Comparison of ENCODE assay signal across 18 cellular contexts in genomic region chr5:137894586-137894985, GRCh38. TPM values are rescaled to one million over a fixed set of nuclear protein-coding genes. Genes with fewer than 3 reads are reported as not detected.
DNase-seq lines count a peak whose midpoint lies in the region; ATAC-seq, FAIRE-seq and TF ChIP-seq lines count a peak whose summit lies in the region.
"Had no signal": no experiment of that assay in that cellular context is flagged by ENCODE, and none has a peak within 500 bp of the region (broad histone marks: within the 10 kb centered on the region; RNA-seq: fewer than 3 reads in every experiment).

No MANE protein-coding gene starts in this region.

- H3K4me1 Mint-ChIP-seq in endothelial cell (ENCODE audit: unreplicated experiment), result peaks cover 23% of the 10 kb centered on the region
- H3K4me1 Mint-ChIP-seq in activated CD4-positive, alpha-beta T cell treated with anti-CD3 and anti-CD28 coated beads, Interleukin-2, amount 10 ng/mL, durations not matched to agents 7 days and 5 days, result peaks cover 3% of the 10 kb centered on the region

- no peak for DNase-seq in GM12892 (ENCODE audit: insufficient read length)
- DNase-seq in endothelial cell (ENCODE audit: low spot score), result no peak
- no peak for DNase-seq in activated CD4-positive, alpha-beta T cell treated with anti-CD3 and anti-CD28 coated beads, Interleukin-2, amount 10 ng/mL, durations not matched to agents 7 days and 5 days
- no peak for DNase-seq in left lobe of liver (ENCODE audit: low spot score)
- DNase-seq: Calu3; CD4-positive, CD25-positive, alpha-beta regulatory T cell; DMS 273 treated with DMSO at 0.1 percent for 48 hours; GOT3; H9 had no signal

- no peak for TF ChIP-seq POLR2A in GM12892 (IDR thresholded peaks at IDR 0.05; ENCODE audit: low read depth, low read length)

- POLR2A ChIA-PET in activated CD4-positive, alpha-beta T cell treated with anti-CD3 and anti-CD28 coated beads, Interleukin-2, amount 10 ng/mL, durations not matched to agents 7 days and 5 days (lab: Charles Lee), result no interaction called here

- CTCF ChIA-PET in activated CD4-positive, alpha-beta T cell treated with anti-CD3 and anti-CD28 coated beads, Interleukin-2, amount 10 ng/mL, durations not matched to agents 7 days and 5 days (lab: Charles Lee), result interaction anchor here (0.6 to 1.3 kb wide), 2 partner anchors 12 to 141 kb away, joined by 3 read pairs; no protein-coding TSS in a partner anchor

- H2AFZ ChIP-seq in parathyroid adenoma, result peak overlapping the region; percentile 41

- H3K36me3 ChIP-seq in parathyroid adenoma (ENCODE audit: control insufficient read depth, insufficient read depth, low read length), result no peaks in the 10 kb centered on the region

- H3K4me1 ChIP-seq in parathyroid adenoma, result peaks cover 27% of the 10 kb centered on the region

- H3K4me2 ChIP-seq in parathyroid adenoma (ENCODE audit: low read length), result no peak overlapping the region
- H3K4me2 ChIP-seq: KMS-11 had no signal

- no peaks in the 10 kb centered on the region for H3K9me3 Mint-ChIP-seq in endothelial cell (ENCODE audit: unreplicated experiment)
- no peaks in the 10 kb centered on the region for H3K9me3 Mint-ChIP-seq in activated CD4-positive, alpha-beta T cell treated with anti-CD3 and anti-CD28 coated beads, Interleukin-2, amount 10 ng/mL, durations not matched to agents 7 days and 5 days
- H3K9me3 Mint-ChIP-seq: CD4-positive, CD25-positive, alpha-beta regulatory T cell; H9 had no signal

- H3K27me3 Mint-ChIP-seq in endothelial cell (ENCODE audit: unreplicated experiment), result peaks cover 2% of the 10 kb centered on the region
- H3K27me3 Mint-ChIP-seq in activated CD4-positive, alpha-beta T cell treated with anti-CD3 and anti-CD28 coated beads, Interleukin-2, amount 10 ng/mL, durations not matched to agents 7 days and 5 days, result peaks cover 5% of the 10 kb centered on the region

- H3K4me3 Mint-ChIP-seq in endothelial cell (ENCODE audit: unreplicated experiment), result no peak overlapping the region
- H3K4me3 Mint-ChIP-seq in activated CD4-positive, alpha-beta T cell treated with anti-CD3 and anti-CD28 coated beads, Interleukin-2, amount 10 ng/mL, durations not matched to agents 7 days and 5 days, result no peak overlapping the region
- H3K4me3 Mint-ChIP-seq: CD4-positive, CD25-positive, alpha-beta regulatory T cell; H9 had no signal

- no peak overlapping the region for H3K9ac ChIP-seq in parathyroid adenoma
- H3K9ac ChIP-seq: KMS-11 had no signal

- no peaks in the 10 kb centered on the region for H3K36me3 Mint-ChIP-seq in endothelial cell (ENCODE audit: low read depth, unreplicated experiment)
- peaks cover 3% of the 10 kb centered on the region for H3K36me3 Mint-ChIP-seq in activated CD4-positive, alpha-beta T cell treated with anti-CD3 and anti-CD28 coated beads, Interleukin-2, amount 10 ng/mL, durations not matched to agents 7 days and 5 days (ENCODE audit: low read depth)
- H3K36me3 Mint-ChIP-seq: CD4-positive, CD25-positive, alpha-beta regulatory T cell had no signal

- no peaks in the 10 kb centered on the region for H3K27me3 ChIP-seq in parathyroid adenoma (ENCODE audit: control insufficient read depth, insufficient read depth, low read length)

- peak; percentile 61 for FAIRE-seq in GM12892 (lab: Jason Lieb, UNC)
- FAIRE-seq: GM18507 had no signal

- no peak for TF ChIP-seq CTCF in 22Rv1 (IDR thresholded peaks at IDR 0.05)
- no peak for TF ChIP-seq CTCF in endothelial cell (IDR thresholded peaks at IDR 0.05; ENCODE audit: unreplicated experiment)
- no peak for TF ChIP-seq CTCF in parathyroid adenoma (IDR thresholded peaks at IDR 0.05)

- no peak overlapping the region for H3K4me3 ChIP-seq in parathyroid adenoma (ENCODE audit: low read depth, low read length)

- ATAC-seq in left lobe of liver (no peak), GM21526 (IDR thresholded peaks at IDR 0.05; ENCODE audit: low FRiP score, unreplicated experiment) (no peak)

- H3K27ac Mint-ChIP-seq in endothelial cell (ENCODE audit: unreplicated experiment), result peak overlapping the region; percentile 28
- H3K27ac Mint-ChIP-seq in activated CD4-positive, alpha-beta T cell treated with anti-CD3 and anti-CD28 coated beads, Interleukin-2, amount 10 ng/mL, durations not matched to agents 7 days and 5 days, result no peak overlapping the region
- H3K27ac Mint-ChIP-seq: CD4-positive, CD25-positive, alpha-beta regulatory T cell had no signal

- H3K79me2 ChIP-seq in parathyroid adenoma, result no peaks in the 10 kb centered on the region

- H3K9me3 ChIP-seq in parathyroid adenoma (ENCODE audit: control insufficient read depth, low read length), result no peaks in the 10 kb centered on the region

- H3K27ac ChIP-seq in 22Rv1 (peak overlapping the region; percentile 47), parathyroid adenoma (peak overlapping the region; percentile 90)
- H3K27ac ChIP-seq: KMS-11 had no signal

RNA-seq across cellular contexts. Expression of gene PKD2L2, which starts 5.3 kb away (rescaled TPM):
- polyA plus RNA-seq in GM12892 (2012; ENCODE audit: missing spikeins), result 0.68 TPM
- not detected for total RNA-seq in endothelial cell (ENCODE audit: unreplicated experiment)
- not detected for total RNA-seq in activated CD4-positive, alpha-beta T cell treated with anti-CD3 and anti-CD28 coated beads, Interleukin-2, amount 10 ng/mL, durations not matched to agents 7 days and 5 days
- not detected for total RNA-seq in left lobe of liver
- total RNA-seq: A172; Calu3; CD4-positive, CD25-positive, alpha-beta regulatory T cell; Daoy; H9; HT1080 had no signal
- polyA plus RNA-seq: BJ had no signal

RNA-seq across cellular contexts. Expression of gene MYOT, which starts 26.9 kb away (rescaled TPM):
- 2.2 TPM for polyA plus RNA-seq in GM12892 (2012; ENCODE audit: missing spikeins)
- not detected for total RNA-seq in endothelial cell (ENCODE audit: unreplicated experiment)
- total RNA-seq in activated CD4-positive, alpha-beta T cell treated with anti-CD3 and anti-CD28 coated beads, Interleukin-2, amount 10 ng/mL, durations not matched to agents 7 days and 5 days, result not detected
- not detected for total RNA-seq in left lobe of liver
- total RNA-seq: A172; Calu3; CD4-positive, CD25-positive, alpha-beta regulatory T cell; Daoy; H9; HT1080 had no signal
- polyA plus RNA-seq: BJ had no signal
